In the genomic region with DNA sequence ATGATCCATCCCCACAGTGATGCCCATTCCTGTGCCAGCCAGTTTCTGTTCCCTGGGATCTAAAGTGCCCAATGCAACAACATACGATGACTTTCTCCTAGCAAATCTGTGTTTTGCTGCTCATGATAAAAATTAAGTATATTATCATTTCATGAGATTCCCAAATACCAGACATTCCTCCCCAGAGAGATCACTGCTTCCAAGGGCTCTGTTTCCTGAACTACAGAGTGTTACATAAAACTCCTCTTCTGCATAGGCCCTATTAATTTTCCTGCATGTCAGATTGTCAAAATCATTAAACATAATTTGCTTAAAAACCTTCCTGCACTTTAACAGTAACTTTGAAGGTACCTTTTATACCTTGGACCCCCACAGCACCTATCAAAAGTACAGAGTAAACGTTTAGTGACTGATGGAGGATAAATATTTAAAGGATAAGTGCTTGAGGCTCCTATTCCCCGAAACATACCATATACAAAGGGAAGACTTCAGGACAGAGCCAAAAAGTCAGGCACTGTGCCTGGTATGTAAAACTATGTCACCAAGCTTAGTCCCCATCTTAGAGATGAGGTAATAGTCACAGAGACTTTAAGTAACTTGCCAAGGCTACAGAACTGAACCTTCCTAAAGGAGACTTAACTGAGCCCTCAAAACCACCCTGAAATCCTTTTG, we compare ENCODE assay signal across 19 cellular contexts.
"Had no signal": no experiment of that assay in that cellular context is flagged by ENCODE, and none has a peak within 500 bp of the region (broad histone marks: within the 10 kb centered on the region; RNA-seq: fewer than 3 reads in every experiment).

No MANE protein-coding gene starts in this region.

- H3K4me1 Mint-ChIP-seq: activated CD4-positive, alpha-beta memory T cell treated with anti-CD3 and anti-CD28 coated beads, Interleukin-2, amount 10 ng/mL, durations not matched to agents 7 days and 5 days; activated naive CD8-positive, alpha-beta T cell treated with anti-CD3 and anti-CD28 coated beads for 36 hours; stimulated activated naive CD8-positive, alpha-beta T cell treated with anti-CD3 and anti-CD28 coated beads, Interleukin-15, amount 100 ng/mL, for 72 hours; T-cell had no signal

- H3K4me3 ChIP-seq: ascending aorta, left ventricle myocardium inferior, testis, upper lobe of right lung had no signal

- H3K79me2 ChIP-seq: parathyroid adenoma had no signal

- H3K4me1 ChIP-seq: ascending aorta, parathyroid adenoma, testis, upper lobe of right lung had no signal

- H3K27ac ChIP-seq: ascending aorta, left ventricle myocardium inferior, parathyroid adenoma, testis, upper lobe of right lung had no signal

- H3K4me3 Mint-ChIP-seq: activated CD4-positive, alpha-beta memory T cell treated with anti-CD3 and anti-CD28 coated beads, Interleukin-2, amount 10 ng/mL, durations not matched to agents 7 days and 5 days; activated naive CD8-positive, alpha-beta T cell treated with anti-CD3 and anti-CD28 coated beads for 36 hours; activated T-cell treated with anti-CD3 and anti-CD28 coated beads, Interleukin-2, amount 50 U/mL, for 72 hours; dendritic cell treated with granulocyte-macrophage colony-stimulating factor and Interleukin-4, amounts not matched to agents 40 ng/mL and 50 ng/mL, for 4 days; effector memory CD8-positive, alpha-beta T cell; stimulated activated naive CD8-positive, alpha-beta T cell treated with anti-CD3 and anti-CD28 coated beads, Interleukin-15, amount 100 ng/mL, for 72 hours; T-cell had no signal

- H3K9me3 Mint-ChIP-seq: activated CD4-positive, alpha-beta memory T cell treated with anti-CD3 and anti-CD28 coated beads, Interleukin-2, amount 10 ng/mL, durations not matched to agents 7 days and 5 days; effector memory CD8-positive, alpha-beta T cell; stimulated activated naive CD8-positive, alpha-beta T cell treated with anti-CD3 and anti-CD28 coated beads, Interleukin-15, amount 100 ng/mL, for 72 hours had no signal

- H3K9me3 ChIP-seq: testis, upper lobe of right lung had no signal

- H3K27me3 Mint-ChIP-seq: activated CD4-positive, alpha-beta memory T cell treated with anti-CD3 and anti-CD28 coated beads, Interleukin-2, amount 10 ng/mL, durations not matched to agents 7 days and 5 days; activated naive CD8-positive, alpha-beta T cell treated with anti-CD3 and anti-CD28 coated beads for 36 hours; dendritic cell treated with granulocyte-macrophage colony-stimulating factor and Interleukin-4, amounts not matched to agents 40 ng/mL and 50 ng/mL, for 4 days; effector memory CD8-positive, alpha-beta T cell; stimulated activated naive CD8-positive, alpha-beta T cell treated with anti-CD3 and anti-CD28 coated beads, Interleukin-15, amount 100 ng/mL, for 72 hours; T-cell had no signal

- H3K9ac ChIP-seq: parathyroid adenoma had no signal

- DNase-seq: activated CD4-positive, alpha-beta memory T cell treated with anti-CD3 and anti-CD28 coated beads, Interleukin-2, amount 10 ng/mL, durations not matched to agents 7 days and 5 days; activated CD4-positive, alpha-beta T cell treated with anti-CD3 and anti-CD28 coated beads for 1 hour; activated gamma-delta T cell treated with Interleukin-2 at 50 U/mL for 16 hours; activated naive CD8-positive, alpha-beta T cell treated with anti-CD3 and anti-CD28 coated beads for 36 hours; activated T-cell treated with anti-CD3 and anti-CD28 coated beads, Interleukin-2, amount 50 U/mL, for 72 hours; caudate nucleus; effector memory CD8-positive, alpha-beta T cell; islet precursor cell; left ventricle myocardium inferior; stimulated activated CD4-positive, alpha-beta T cell treated with anti-CD3 and anti-CD28 coated beads, Interleukin-15, amount 100 ng/mL, for 24 hours; stimulated activated CD4-positive, alpha-beta T cell treated with anti-CD3 and anti-CD28 coated beads, Interleukin-4, amount 100 ng/mL, for 24 hours; stimulated activated naive CD8-positive, alpha-beta T cell treated with anti-CD3 and anti-CD28 coated beads, Interleukin-15, amount 100 ng/mL, for 72 hours; T-cell; T1000; testis; upper lobe of right lung had no signal

- H3K27me3 ChIP-seq: ascending aorta, testis, upper lobe of right lung had no signal

- H3K27ac Mint-ChIP-seq: activated CD4-positive, alpha-beta memory T cell treated with anti-CD3 and anti-CD28 coated beads, Interleukin-2, amount 10 ng/mL, durations not matched to agents 7 days and 5 days; activated naive CD8-positive, alpha-beta T cell treated with anti-CD3 and anti-CD28 coated beads for 36 hours; activated T-cell treated with anti-CD3 and anti-CD28 coated beads, Interleukin-2, amount 50 U/mL, for 72 hours; dendritic cell treated with granulocyte-macrophage colony-stimulating factor and Interleukin-4, amounts not matched to agents 40 ng/mL and 50 ng/mL, for 4 days; effector memory CD8-positive, alpha-beta T cell; stimulated activated naive CD8-positive, alpha-beta T cell treated with anti-CD3 and anti-CD28 coated beads, Interleukin-15, amount 100 ng/mL, for 72 hours; T-cell had no signal

- H2AFZ ChIP-seq: parathyroid adenoma had no signal

- ATAC-seq: activated T-cell treated with anti-CD3 and anti-CD28 coated beads, Interleukin-2, amount 50 U/mL, for 72 hours; effector memory CD8-positive, alpha-beta T cell; stimulated activated naive CD8-positive, alpha-beta T cell treated with anti-CD3 and anti-CD28 coated beads, Interleukin-15, amount 100 ng/mL, for 72 hours; T-cell; upper lobe of right lung had no signal
